9 cellular contexts compared by ENCODE assay signal in genomic region chr13:94301487-94301886, GRCh38.
"Had no signal": no experiment of that assay in that cellular context is flagged by ENCODE, and none has a peak within 500 bp of the region (broad histone marks: within the 10 kb centered on the region; RNA-seq: fewer than 3 reads in every experiment).

No MANE protein-coding gene starts in this region.

- H3K27ac ChIP-seq: GM23248, HL-60 had no signal

- H3K4me3 ChIP-seq: GM23248, HAP-1 had no signal

- H3K9me3 Mint-ChIP-seq: HFFc6 had no signal

- H3K4me3 Mint-ChIP-seq: HFFc6 had no signal

- H3K36me3 ChIP-seq: HAP-1 had no signal

- DNase-seq: GM23248, GOT3, H7, HFFc6, IMR-90, KBM-7 had no signal

- H3K9ac ChIP-seq: GM23248 had no signal

- ATAC-seq: HCT116 had no signal

- H3K27ac Mint-ChIP-seq: HFFc6 had no signal
